ENCODE assay signal across 9 cellular contexts in genomic region chr4:124632439-124632838, GRCh38.
"Had no signal": no experiment of that assay in that cellular context is flagged by ENCODE, and none has a peak within 500 bp of the region (broad histone marks: within the 10 kb centered on the region; RNA-seq: fewer than 3 reads in every experiment).

No MANE protein-coding gene starts in this region.

- DNase-seq: activated CD4-positive, alpha-beta memory T cell treated with anti-CD3 and anti-CD28 coated beads for 36 hours; activated gamma-delta T cell treated with Interleukin-2 at 50 U/mL for 16 hours; activated naive CD8-positive, alpha-beta T cell treated with anti-CD3 and anti-CD28 coated beads, Interleukin-2, amount 10 ng/mL, durations not matched to agents 7 days and 5 days; activated T-cell treated with anti-CD3 and anti-CD28 coated beads, Interleukin-2, amount 50 U/mL, for 48 hours; left ventricle myocardium superior; midbrain had no signal

- H3K4me3 ChIP-seq: gastroesophageal sphincter, thyroid gland, vagina had no signal

- H3K27me3 Mint-ChIP-seq: activated CD4-positive, alpha-beta memory T cell treated with anti-CD3 and anti-CD28 coated beads for 36 hours had no signal

- H3K27ac Mint-ChIP-seq: activated CD4-positive, alpha-beta memory T cell treated with anti-CD3 and anti-CD28 coated beads for 36 hours; activated naive CD8-positive, alpha-beta T cell treated with anti-CD3 and anti-CD28 coated beads, Interleukin-2, amount 10 ng/mL, durations not matched to agents 7 days and 5 days had no signal

- H3K27me3 ChIP-seq: gastroesophageal sphincter, thyroid gland, vagina had no signal

- H3K4me1 Mint-ChIP-seq: activated naive CD8-positive, alpha-beta T cell treated with anti-CD3 and anti-CD28 coated beads, Interleukin-2, amount 10 ng/mL, durations not matched to agents 7 days and 5 days had no signal

- H3K4me3 Mint-ChIP-seq: activated CD4-positive, alpha-beta memory T cell treated with anti-CD3 and anti-CD28 coated beads for 36 hours; activated naive CD8-positive, alpha-beta T cell treated with anti-CD3 and anti-CD28 coated beads, Interleukin-2, amount 10 ng/mL, durations not matched to agents 7 days and 5 days had no signal

- H3K27ac ChIP-seq: gastroesophageal sphincter, vagina had no signal

- H3K36me3 Mint-ChIP-seq: activated CD4-positive, alpha-beta memory T cell treated with anti-CD3 and anti-CD28 coated beads for 36 hours; activated naive CD8-positive, alpha-beta T cell treated with anti-CD3 and anti-CD28 coated beads, Interleukin-2, amount 10 ng/mL, durations not matched to agents 7 days and 5 days had no signal

- H3K9me3 Mint-ChIP-seq: activated naive CD8-positive, alpha-beta T cell treated with anti-CD3 and anti-CD28 coated beads, Interleukin-2, amount 10 ng/mL, durations not matched to agents 7 days and 5 days had no signal

- H3K9me3 ChIP-seq: gastroesophageal sphincter, thyroid gland, vagina had no signal

- H3K36me3 ChIP-seq: gastroesophageal sphincter, thyroid gland, vagina had no signal
